ENCODE assay signal across 17 cellular contexts in genomic region chr17:78118801-78119241, GRCh38. TPM values are rescaled to one million over a fixed set of nuclear protein-coding genes. Genes with fewer than 3 reads are reported as not detected.
"Had no signal": no experiment of that assay in that cellular context is flagged by ENCODE, and none has a peak within 500 bp of the region (broad histone marks: within the 10 kb centered on the region; RNA-seq: fewer than 3 reads in every experiment).

No MANE protein-coding gene starts in this region.

- H3K27me3 Mint-ChIP-seq: activated CD4-positive, alpha-beta memory T cell treated with anti-CD3 and anti-CD28 coated beads for 36 hours; activated naive CD4-positive, alpha-beta T cell treated with anti-CD3 and anti-CD28 coated beads, Interleukin-2, amount 50 U/mL, for 24 hours had no signal

- H3K9me3 ChIP-seq: adrenal gland, gastroesophageal sphincter, ovary, sigmoid colon, spleen, stomach, uterus had no signal

- H3K27ac ChIP-seq: adrenal gland, cardiac muscle cell, gastroesophageal sphincter, ovary, sigmoid colon, stomach, uterus had no signal

- H3K4me1 ChIP-seq: adrenal gland, uterus had no signal

- H3K9me3 Mint-ChIP-seq: activated CD4-positive, alpha-beta memory T cell treated with anti-CD3 and anti-CD28 coated beads for 36 hours; activated naive CD4-positive, alpha-beta T cell treated with anti-CD3 and anti-CD28 coated beads, Interleukin-2, amount 50 U/mL, for 24 hours; activated T-cell treated with anti-CD3 and anti-CD28 coated beads, Interleukin-2, amount 50 U/mL, for 4 hours had no signal

- DNase-seq: activated CD4-positive, alpha-beta memory T cell treated with anti-CD3 and anti-CD28 coated beads for 36 hours; activated CD4-positive, alpha-beta T cell treated with anti-CD3 and anti-CD28 coated beads for 1 hour; activated effector memory CD4-positive, alpha-beta T cell treated with anti-CD3 and anti-CD28 coated beads, Interleukin-2, amount 50 U/mL, for 16 hours; activated T-cell treated with anti-CD3 and anti-CD28 coated beads, Interleukin-2, amount 50 U/mL, for 4 hours; adrenal gland; midbrain; sigmoid colon; spleen; stomach had no signal

- H3K27me3 ChIP-seq: cardiac muscle cell, gastroesophageal sphincter, ovary, spleen, stomach, uterus had no signal

- H3K27ac Mint-ChIP-seq: activated naive CD4-positive, alpha-beta T cell treated with anti-CD3 and anti-CD28 coated beads, Interleukin-2, amount 50 U/mL, for 24 hours had no signal

- ATAC-seq: activated T-cell treated with anti-CD3 and anti-CD28 coated beads, Interleukin-2, amount 50 U/mL, for 4 hours; gastroesophageal sphincter had no signal

- H3K4me3 Mint-ChIP-seq: activated CD4-positive, alpha-beta memory T cell treated with anti-CD3 and anti-CD28 coated beads for 36 hours; activated naive CD4-positive, alpha-beta T cell treated with anti-CD3 and anti-CD28 coated beads, Interleukin-2, amount 50 U/mL, for 24 hours; activated T-cell treated with anti-CD3 and anti-CD28 coated beads, Interleukin-2, amount 50 U/mL, for 4 hours had no signal

- H3K36me3 ChIP-seq: adrenal gland, ovary, uterus had no signal

- H3K4me3 ChIP-seq: adrenal gland, cardiac muscle cell, gastroesophageal sphincter, ovary, sigmoid colon, spleen, stomach, uterus had no signal

RNA-seq across cellular contexts. Expression of gene TMC8, which starts 11.8 kb away (rescaled TPM):
- total RNA-seq: myocyte had no signal

RNA-seq across cellular contexts. Expression of gene C17orf99, which starts 27.4 kb away (rescaled TPM):
- total RNA-seq: activated CD4-positive, alpha-beta memory T cell treated with anti-CD3 and anti-CD28 coated beads for 36 hours; activated T-cell treated with anti-CD3 and anti-CD28 coated beads, Interleukin-2, amount 50 U/mL, for 4 hours; adrenal gland; cardiac muscle cell; gastroesophageal sphincter; lung microvascular endothelial cell; myocyte; pulmonary artery endothelial cell; sigmoid colon; stomach had no signal
